ENCODE assay signal across 15 cellular contexts in the genomic region with DNA sequence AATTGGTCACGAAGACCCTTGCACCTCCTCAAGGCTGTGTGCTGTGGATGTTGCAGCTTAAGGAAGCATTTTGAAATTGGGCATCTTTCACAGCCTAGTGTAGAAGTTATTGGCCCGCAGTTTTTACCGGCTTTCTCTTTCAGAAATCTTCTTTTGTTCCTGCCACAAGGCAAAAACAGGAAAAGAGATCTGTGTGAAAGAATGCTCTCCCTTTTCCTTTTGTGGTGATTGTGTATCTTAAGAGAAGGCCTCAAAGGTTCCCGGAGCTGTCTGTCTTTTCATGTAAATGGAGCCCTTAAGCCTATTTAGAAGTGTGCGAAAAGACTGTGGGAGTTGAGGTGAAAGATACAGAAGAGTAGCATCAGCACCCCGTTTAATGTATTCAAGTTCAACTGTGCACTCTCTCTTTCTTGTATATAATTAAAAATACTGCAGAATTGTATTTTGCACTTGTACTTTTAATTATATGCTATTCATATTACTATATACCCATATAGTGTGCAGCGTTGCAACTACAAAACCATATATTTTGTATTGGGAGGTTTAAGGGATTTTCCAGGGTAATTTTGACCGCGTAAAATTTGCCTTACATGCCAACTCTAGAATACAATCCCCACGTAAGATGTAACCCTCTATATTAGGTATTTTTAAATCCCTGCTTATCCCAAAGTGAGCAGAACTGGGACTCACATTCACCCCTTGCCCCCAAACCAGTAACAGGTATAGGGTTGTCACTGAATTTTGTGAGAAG.
A peak's percentile ranks its signal among the peaks of the same experiment; 100 is the strongest.
DNase-seq lines count a peak whose midpoint lies in the region; ATAC-seq and TF ChIP-seq lines count a peak whose summit lies in the region.
"Had no signal": no experiment of that assay in that cellular context is flagged by ENCODE, and none has a peak within 500 bp of the region (broad histone marks: within the 10 kb centered on the region; RNA-seq: fewer than 3 reads in every experiment).

No MANE protein-coding gene starts in this region.

- H3K4me1 Mint-ChIP-seq in CD8-positive, alpha-beta memory T cell = peaks cover 17 to 27% (median 17%) of the 10 kb centered on the region in 3 donors
- peaks cover 67% of the 10 kb centered on the region for H3K4me1 Mint-ChIP-seq in nephron

- no peaks in the 10 kb centered on the region for H3K79me2 ChIP-seq in Karpas-422 (ENCODE audit: low read length)

- POLR2A ChIA-PET in CD8-positive, alpha-beta memory T cell (lab: Charles Lee) = no interaction called here

- peaks cover 12% of the 10 kb centered on the region; the same call in 1 of the 2 replicates for H4K20me1 ChIP-seq in Karpas-422 (ENCODE audit: insufficient read depth, low read depth, low read length)

- no peak overlapping the region for H3K27ac ChIP-seq in CD8-positive, alpha-beta memory T cell (ENCODE audit: low read depth, low read length)
- H3K27ac ChIP-seq in HUES6 (ENCODE audit: low read depth, low read length) (peak overlapping the region; percentile 85), ectodermal cell (ENCODE audit: insufficient read depth, low read depth, low read length, poor library complexity, severe bottlenecking) (peak overlapping the region; percentile 75), Karpas-422 (ENCODE audit: low read length) (no peak overlapping the region)
- H3K27ac ChIP-seq: C4-2B, right lobe of liver had no signal

- H3K36me3 ChIP-seq in CD8-positive, alpha-beta memory T cell (ENCODE audit: insufficient read depth, low read length) = no peaks in the 10 kb centered on the region
- H3K36me3 ChIP-seq in HUES6 (ENCODE audit: control insufficient read depth, insufficient read depth, low read length) (no peaks in the 10 kb centered on the region), ectodermal cell (ENCODE audit: control insufficient read depth, insufficient read depth, low read length) (no peaks in the 10 kb centered on the region), Karpas-422 (ENCODE audit: insufficient read depth, low read length) (no peaks in the 10 kb centered on the region)
- H3K36me3 ChIP-seq: right lobe of liver had no signal

- peak overlapping the region in 2 of 7 donors; percentile 37 to 50 for H3K4me3 Mint-ChIP-seq in CD8-positive, alpha-beta memory T cell
- H3K4me3 Mint-ChIP-seq in nephron = no peak overlapping the region

- no peak overlapping the region for H3K4me2 ChIP-seq in Karpas-422 (ENCODE audit: low read depth, low read length, poor library complexity, severe bottlenecking)

- H3K9me2 ChIP-seq in Karpas-422 (replicated peaks; ENCODE audit: insufficient read depth, low read length) = no peaks in the 10 kb centered on the region

- no peaks in the 10 kb centered on the region for H3K9me3 ChIP-seq in CD8-positive, alpha-beta memory T cell (ENCODE audit: low read length)
- H3K9me3 ChIP-seq in HUES6 (ENCODE audit: control insufficient read depth, insufficient read depth, low read depth, low read length) (no peaks in the 10 kb centered on the region), ectodermal cell (ENCODE audit: control insufficient read depth, low read length) (no peaks in the 10 kb centered on the region), Karpas-422 (ENCODE audit: low read length) (no peaks in the 10 kb centered on the region)
- H3K9me3 ChIP-seq: right lobe of liver had no signal

- H3K4me3 ChIP-seq in CD8-positive, alpha-beta memory T cell (ENCODE audit: low read length) = peak overlapping the region; percentile 3
- H3K4me3 ChIP-seq in HUES6 (ENCODE audit: low read depth, low read length) (peak overlapping the region; percentile 33), ectodermal cell (ENCODE audit: insufficient read depth, low read depth, low read length) (no peak overlapping the region), Karpas-422 (ENCODE audit: low read length) (no peak overlapping the region)
- H3K4me3 ChIP-seq: right lobe of liver had no signal

- peak overlapping the region in 5 of 8 donors; percentile 52 to 76 (median 67) for H3K27ac Mint-ChIP-seq in CD8-positive, alpha-beta memory T cell
- peak overlapping the region; percentile 89 to 98 (median 95) for H3K27ac Mint-ChIP-seq in nephron

- peak overlapping the region; percentile 72 for H3K9ac ChIP-seq in HUES6 (ENCODE audit: low read length)
- no peak overlapping the region for H3K9ac ChIP-seq in Karpas-422 (ENCODE audit: low read length)

- H3K27me3 Mint-ChIP-seq in CD8-positive, alpha-beta memory T cell = no peaks in the 10 kb centered on the region
- no peaks in the 10 kb centered on the region for H3K27me3 Mint-ChIP-seq in nephron (ENCODE audit: low read depth)

- CTCF ChIA-PET in CD8-positive, alpha-beta memory T cell (lab: Charles Lee) = interaction anchor here (0.7 kb wide), 1 partner anchor 528 kb away, joined by 3 read pairs; no protein-coding TSS in a partner anchor

- peaks cover 0 to 2% (median 0%) of the 10 kb centered on the region in 3 donors for H3K36me3 Mint-ChIP-seq in CD8-positive, alpha-beta memory T cell
- H3K36me3 Mint-ChIP-seq in nephron (ENCODE audit: low read depth) = no peaks in the 10 kb centered on the region

- ATAC-seq in HG03520 (IDR thresholded peaks at IDR 0.05; ENCODE audit: unreplicated experiment) = no peak

- no peak overlapping the region for H2AFZ ChIP-seq in Karpas-422 (ENCODE audit: low read length)

- 3 to 8% methylated on average over 7 to 8 of the region's 10 CpGs for WGBS in ectodermal cell, 2 experiments

- peak in 1 of 5 donors; percentile 25 for DNase-seq in CD8-positive, alpha-beta memory T cell
- DNase-seq in RPMI8226 (no peak), inferior parietal cortex (ENCODE audit: extremely low spot score) (no peak), Karpas-422 (no peak)
- DNase-seq: caudate nucleus, hippocampal formation, KG1, NCI-H1694, NCI-H774, right lobe of liver had no signal

- peaks cover 50% of the 10 kb centered on the region for H3K4me1 ChIP-seq in CD8-positive, alpha-beta memory T cell (ENCODE audit: insufficient read depth, low read length)
- H3K4me1 ChIP-seq in HUES6 (ENCODE audit: control insufficient read depth, insufficient read depth, low read length) = peaks cover 63% of the 10 kb centered on the region
- H3K4me1 ChIP-seq in ectodermal cell (ENCODE audit: control insufficient read depth, insufficient read depth, low read length) = peaks cover 49% of the 10 kb centered on the region
- H3K4me1 ChIP-seq in Karpas-422 (ENCODE audit: low read length) = peaks cover 12% of the 10 kb centered on the region
- H3K4me1 ChIP-seq: right lobe of liver had no signal

- TF ChIP-seq CTCF in nephron (IDR thresholded peaks at IDR 0.05; ENCODE audit: unreplicated experiment in 3 of 3) = no peak

- H3K9me3 Mint-ChIP-seq in CD8-positive, alpha-beta memory T cell = no peaks in the 10 kb centered on the region
- H3K9me3 Mint-ChIP-seq in nephron = no peaks in the 10 kb centered on the region

- no peaks in the 10 kb centered on the region for H3K27me3 ChIP-seq in CD8-positive, alpha-beta memory T cell (ENCODE audit: insufficient read depth, low read length, poor library complexity, severe bottlenecking)
- H3K27me3 ChIP-seq in HUES6 (ENCODE audit: control insufficient read depth, insufficient read depth, low read length) (no peaks in the 10 kb centered on the region), ectodermal cell (ENCODE audit: control insufficient read depth, insufficient read depth, low read length, poor library complexity, severe bottlenecking) (no peaks in the 10 kb centered on the region), Karpas-422 (ENCODE audit: low read length) (no peaks in the 10 kb centered on the region)
- H3K27me3 ChIP-seq: right lobe of liver had no signal

Comparison
In these comparisons a context has a peak if more than half of its experiments do, and no peak if none do; other contexts are left out.
1. H3K27ac ChIP-seq: peak in HUES6 (single experiment) and ectodermal cell (single experiment); none in CD8-positive, alpha-beta memory T cell (single experiment) and Karpas-422 (single experiment).
2. H3K4me3 ChIP-seq: peak in CD8-positive, alpha-beta memory T cell (single experiment) and HUES6 (single experiment); none in ectodermal cell (single experiment) and Karpas-422 (single experiment).